ENCODE assay signal across 14 cellular contexts in the genomic region with DNA sequence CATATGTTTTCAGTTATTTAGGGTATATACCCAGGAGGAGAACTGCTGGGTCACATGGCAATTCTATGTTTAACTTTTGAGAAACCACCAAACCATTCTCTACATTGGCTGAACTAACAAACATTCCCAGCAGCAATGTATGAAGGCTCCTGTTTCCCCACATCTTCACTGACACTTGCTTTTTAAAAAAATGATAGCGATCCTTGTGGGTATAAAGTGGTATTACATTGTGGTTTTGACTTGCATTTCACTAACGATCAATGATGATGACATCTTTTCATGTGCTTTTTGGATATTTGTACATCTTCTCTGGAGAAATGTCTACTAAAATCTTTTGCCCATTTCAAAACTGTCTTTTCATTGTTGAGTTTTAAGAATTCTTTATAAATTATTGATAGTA. TPM values are rescaled to one million over a fixed set of nuclear protein-coding genes. Genes with fewer than 3 reads are reported as not detected.
DNase-seq lines count a peak whose midpoint lies in the region; ATAC-seq and TF ChIP-seq lines count a peak whose summit lies in the region.
"Had no signal": no experiment of that assay in that cellular context is flagged by ENCODE, and none has a peak within 500 bp of the region (broad histone marks: within the 10 kb centered on the region; RNA-seq: fewer than 3 reads in every experiment).

No MANE protein-coding gene starts in this region.

- no peak for DNase-seq in CD8-positive, alpha-beta T cell
- DNase-seq in HT-29 (ENCODE audit: low spot score) (peak; percentile 16), T-helper 17 cell (no peak), mesenchymal stem cell (peak; percentile 35), mammary epithelial cell (no peak), SK-N-DZ (ENCODE audit: low spot score) (no peak)
- no peak for DNase-seq in stimulated activated naive B cell treated with anti-CD40 and anti-IgM and Interleukin-4, amounts not matched to agents 10 μg/mL and 1 μg/mL and 100 μg/mL, for 72 hours
- DNase-seq: activated CD4-positive, alpha-beta T cell treated with anti-CD3 and anti-CD28 coated beads, Interleukin-2, amount 50 U/mL, for 48 hours; Karpas-422; NCI-H345; right lobe of liver; transverse colon had no signal

- no peak for TF ChIP-seq EP300 in gastroesophageal sphincter (IDR thresholded peaks at IDR 0.05)

- CTCF ChIA-PET in CD8-positive, alpha-beta T cell (lab: Charles Lee): interaction anchor here (1.0 to 2.2 kb wide), 2 partner anchors 90 to 116 kb away, joined by 3 to 6 read pairs; no protein-coding TSS in a partner anchor
- CTCF ChIA-PET in mammary epithelial cell (lab: Charles Lee; ENCODE audit: low non-redundant PET): no interaction called here

- H2AFZ ChIP-seq in mesenchymal stem cell (ENCODE audit: low read depth, low read length) (no peak overlapping the region), mammary epithelial cell (ENCODE audit: low read depth, low read length) (no peak overlapping the region)

- POLR2A ChIA-PET in CD8-positive, alpha-beta T cell (lab: Charles Lee): no interaction called here

- no peak overlapping the region for H2AK5ac ChIP-seq in mesenchymal stem cell (ENCODE audit: low read length, severe bottlenecking)

- H2BK120ac ChIP-seq in mesenchymal stem cell (ENCODE audit: low read depth, low read length): no peak overlapping the region

- H4K91ac ChIP-seq in mesenchymal stem cell (ENCODE audit: low read length): no peak overlapping the region

- no TSS peak for BruUV-seq in mammary epithelial cell (replicated peaks; lab: Mats Ljungman, UMichigan)

- H3K4me3 ChIP-seq in CD8-positive, alpha-beta T cell (ENCODE audit: low read depth, low read length): no peak overlapping the region
- H3K4me3 ChIP-seq in mesenchymal stem cell (ENCODE audit: insufficient read depth in 1 of 2, low read depth in 1 of 2, low read length in 2 of 2) (no peak overlapping the region), mammary epithelial cell (replicated peaks in 1 of 3; ENCODE audit: insufficient read depth in 1 of 3, low read depth in 2 of 3, low read length in 3 of 3) (no peak overlapping the region), gastroesophageal sphincter (no peak overlapping the region)
- H3K4me3 ChIP-seq: right lobe of liver, SK-N-MC, transverse colon had no signal

- intact Hi-C loops in CD8-positive, alpha-beta T cell (cut with DNase I, micrococcal nuclease): loop anchor here in 1 of 2 experiments (5.0 kb wide), 1 partner anchor 58 kb away; no protein-coding TSS in a partner anchor
- intact Hi-C loops in mammary epithelial cell (cut with micrococcal nuclease): loop anchor here (5.0 kb wide), 1 partner anchor 53 kb away; the partner anchor contains the start of genes ANAPC16 and ASCC1

- H3K36me3 Mint-ChIP-seq in CD8-positive, alpha-beta T cell: peaks cover 36% of the 10 kb centered on the region
- no peaks in the 10 kb centered on the region for H3K36me3 Mint-ChIP-seq in T-helper 17 cell (ENCODE audit: low read depth)
- peaks cover 22 to 43% of the 10 kb centered on the region in 2 donors for H3K36me3 Mint-ChIP-seq in stimulated activated naive B cell treated with anti-CD40 and anti-IgM and Interleukin-4, amounts not matched to agents 10 μg/mL and 1 μg/mL and 100 μg/mL, for 72 hours

- H3K4me1 ChIP-seq in CD8-positive, alpha-beta T cell (ENCODE audit: insufficient read depth, low read length): peaks cover 8% of the 10 kb centered on the region
- H3K4me1 ChIP-seq in mesenchymal stem cell (ENCODE audit: control insufficient read depth, insufficient read depth, low read depth, low read length): no peaks in the 10 kb centered on the region
- no peaks in the 10 kb centered on the region for H3K4me1 ChIP-seq in mammary epithelial cell (ENCODE audit: insufficient read depth, low read length)
- no peaks in the 10 kb centered on the region for H3K4me1 ChIP-seq in gastroesophageal sphincter
- H3K4me1 ChIP-seq: right lobe of liver, transverse colon had no signal

- H3K27me3 Mint-ChIP-seq in CD8-positive, alpha-beta T cell (ENCODE audit: low read depth): no peaks in the 10 kb centered on the region
- no peaks in the 10 kb centered on the region for H3K27me3 Mint-ChIP-seq in T-helper 17 cell
- H3K27me3 Mint-ChIP-seq in stimulated activated naive B cell treated with anti-CD40 and anti-IgM and Interleukin-4, amounts not matched to agents 10 μg/mL and 1 μg/mL and 100 μg/mL, for 72 hours: no peaks in the 10 kb centered on the region

- no CpG with 5 or more reads among the region's 2 CpGs for whole genome bisulfite sequencing in mesenchymal stem cell
- WGBS in mammary epithelial cell (ENCODE audit: low coverage, missing lambda C conversion rate): 68% methylated on average over 2 of the region's 2 CpGs
- WGBS in gastroesophageal sphincter (ENCODE audit: low coverage in 1 of 2), 2 donors: 82 to 91% methylated on average over 2 of the region's 2 CpGs

- H3K9me3 ChIP-seq in CD8-positive, alpha-beta T cell (ENCODE audit: low read length): no peaks in the 10 kb centered on the region
- H3K9me3 ChIP-seq in T-helper 17 cell (ENCODE audit: control insufficient read depth, low read length, poor library complexity, severe bottlenecking): no peaks in the 10 kb centered on the region
- H3K9me3 ChIP-seq in mesenchymal stem cell (ENCODE audit: control insufficient read depth, low read length): no peaks in the 10 kb centered on the region
- no peaks in the 10 kb centered on the region for H3K9me3 ChIP-seq in mammary epithelial cell (replicated peaks; ENCODE audit: insufficient read depth, low read length)
- H3K9me3 ChIP-seq in gastroesophageal sphincter: no peaks in the 10 kb centered on the region
- H3K9me3 ChIP-seq: right lobe of liver, transverse colon had no signal

- ATAC-seq in CD8-positive, alpha-beta T cell: peak; percentile 62
- ATAC-seq in T-helper 17 cell: peak; percentile 58
- no peak for ATAC-seq in stimulated activated naive B cell treated with anti-CD40 and anti-IgM and Interleukin-4, amounts not matched to agents 10 μg/mL and 1 μg/mL and 100 μg/mL, for 72 hours (replicated peaks)
- no peak for ATAC-seq in gastroesophageal sphincter
- ATAC-seq: right lobe of liver had no signal

- H3K79me1 ChIP-seq in mesenchymal stem cell (replicated peaks; ENCODE audit: low read length, poor library complexity, severe bottlenecking): peaks cover 5% of the 10 kb centered on the region

- no peaks in the 10 kb centered on the region for H4K20me1 ChIP-seq in mammary epithelial cell (ENCODE audit: insufficient read depth, low read length)

- no peak overlapping the region for H4K8ac ChIP-seq in mesenchymal stem cell (ENCODE audit: low read length)

- H2BK5ac ChIP-seq in mesenchymal stem cell (ENCODE audit: low read depth, low read length, poor library complexity, severe bottlenecking): no peak overlapping the region

- dilution Hi-C loops in mammary epithelial cell (cut with HindIII; ENCODE audit: low sequenced_read_pairs): no loop called here

- no peaks in the 10 kb centered on the region for H3K9me3 Mint-ChIP-seq in CD8-positive, alpha-beta T cell
- H3K9me3 Mint-ChIP-seq in stimulated activated naive B cell treated with anti-CD40 and anti-IgM and Interleukin-4, amounts not matched to agents 10 μg/mL and 1 μg/mL and 100 μg/mL, for 72 hours: peaks cover 0 to 2% of the 10 kb centered on the region in 2 donors

- no peaks in the 10 kb centered on the region for H3K36me3 ChIP-seq in CD8-positive, alpha-beta T cell (ENCODE audit: insufficient read depth, low read length)
- peaks cover 0 to 17% of the 10 kb centered on the region in 2 experiments for H3K36me3 ChIP-seq in mesenchymal stem cell (ENCODE audit: control insufficient read depth in 1 of 2, insufficient read depth in 2 of 2, low read depth in 1 of 2, low read length in 2 of 2)
- H3K36me3 ChIP-seq in mammary epithelial cell (ENCODE audit: insufficient read depth, low read length): peaks cover 2% of the 10 kb centered on the region
- H3K36me3 ChIP-seq in gastroesophageal sphincter: peaks cover 0 to 28% of the 10 kb centered on the region in 2 donors

- H3K9ac ChIP-seq in mesenchymal stem cell (ENCODE audit: low read length) (no peak overlapping the region), mammary epithelial cell (ENCODE audit: insufficient read depth, low read length) (no peak overlapping the region)

- H3K4me1 Mint-ChIP-seq in CD8-positive, alpha-beta T cell (ENCODE audit: low read depth): peaks cover 7% of the 10 kb centered on the region
- H3K4me1 Mint-ChIP-seq in T-helper 17 cell: no peaks in the 10 kb centered on the region
- H3K4me1 Mint-ChIP-seq in stimulated activated naive B cell treated with anti-CD40 and anti-IgM and Interleukin-4, amounts not matched to agents 10 μg/mL and 1 μg/mL and 100 μg/mL, for 72 hours: peaks cover 2 to 14% of the 10 kb centered on the region in 2 donors

- no peaks in the 10 kb centered on the region for H3K27me3 ChIP-seq in CD8-positive, alpha-beta T cell (ENCODE audit: insufficient read depth, low read length)
- H3K27me3 ChIP-seq in mesenchymal stem cell (ENCODE audit: control insufficient read depth in 1 of 2, insufficient read depth in 1 of 2, low read length in 2 of 2) (no peaks in the 10 kb centered on the region), mammary epithelial cell (ENCODE audit: insufficient read depth, low read length) (no peaks in the 10 kb centered on the region), gastroesophageal sphincter (no peaks in the 10 kb centered on the region)
- H3K27me3 ChIP-seq: right lobe of liver, transverse colon had no signal

- H3K4ac ChIP-seq in mesenchymal stem cell (ENCODE audit: low read depth in 1 of 2, low read length in 2 of 2): no peak overlapping the region

- in situ Hi-C loops in mammary epithelial cell (cut with MboI; ENCODE audit: low sequenced_read_pairs in 2 of 2): no loop called here

- H3K79me2 ChIP-seq in mammary epithelial cell (ENCODE audit: insufficient read depth, low read length): no peaks in the 10 kb centered on the region

- H3K14ac ChIP-seq in mesenchymal stem cell (ENCODE audit: low read length in 2 of 2): no peak overlapping the region

- peak; percentile 85 for TF ChIP-seq CTCF in CD8-positive, alpha-beta T cell (IDR thresholded peaks at IDR 0.05)
- TF ChIP-seq CTCF in mammary epithelial cell (conservative IDR thresholded peaks at IDR 0.05 in 1 of 2, IDR thresholded peaks at IDR 0.05 in 1 of 2; ENCODE audit: extremely low read depth in 1 of 2, insufficient read depth in 1 of 2, low read depth in 1 of 2, low read length in 2 of 2) (no peak), gastroesophageal sphincter (IDR thresholded peaks at IDR 0.05) (no peak)

- no peak overlapping the region for H3K4me2 ChIP-seq in mesenchymal stem cell (ENCODE audit: low read length, poor library complexity, severe bottlenecking)
- H3K4me2 ChIP-seq in mammary epithelial cell (ENCODE audit: insufficient read depth, low read depth, low read length): no peak overlapping the region

- TF ChIP-seq POLR2A in gastroesophageal sphincter (IDR thresholded peaks at IDR 0.05): no peak

- no peak overlapping the region for H3K18ac ChIP-seq in mesenchymal stem cell (ENCODE audit: low read depth in 1 of 2, low read length in 2 of 2)

- H3K4me3 Mint-ChIP-seq in CD8-positive, alpha-beta T cell: no peak overlapping the region
- no peak overlapping the region for H3K4me3 Mint-ChIP-seq in T-helper 17 cell
- H3K4me3 Mint-ChIP-seq in stimulated activated naive B cell treated with anti-CD40 and anti-IgM and Interleukin-4, amounts not matched to agents 10 μg/mL and 1 μg/mL and 100 μg/mL, for 72 hours: no peak overlapping the region

- no peak overlapping the region for H2BK12ac ChIP-seq in mesenchymal stem cell (ENCODE audit: low read length in 2 of 2)

- no peak overlapping the region for H3K23ac ChIP-seq in mesenchymal stem cell (ENCODE audit: low read length in 2 of 2)

- H3K27ac ChIP-seq in CD8-positive, alpha-beta T cell (ENCODE audit: low read depth, low read length): no peak overlapping the region
- H3K27ac ChIP-seq in mesenchymal stem cell (ENCODE audit: low read length, poor library complexity, severe bottlenecking): no peak overlapping the region
- H3K27ac ChIP-seq in mammary epithelial cell (ENCODE audit: insufficient read depth, low read depth, low read length): no peak overlapping the region
- no peak overlapping the region for H3K27ac ChIP-seq in gastroesophageal sphincter
- H3K27ac ChIP-seq: right lobe of liver, SK-N-MC, transverse colon had no signal

- H3K27ac Mint-ChIP-seq in CD8-positive, alpha-beta T cell: no peak overlapping the region
- H3K27ac Mint-ChIP-seq in T-helper 17 cell: no peak overlapping the region
- no peak overlapping the region for H3K27ac Mint-ChIP-seq in stimulated activated naive B cell treated with anti-CD40 and anti-IgM and Interleukin-4, amounts not matched to agents 10 μg/mL and 1 μg/mL and 100 μg/mL, for 72 hours

- no peak overlapping the region for H2BK15ac ChIP-seq in mesenchymal stem cell (ENCODE audit: low read depth, poor library complexity, severe bottlenecking)

RNA-seq across cellular contexts. Expression of gene ANAPC16, which starts 51.2 kb away (rescaled TPM):
- total RNA-seq in CD8-positive, alpha-beta T cell: 10 to 100 TPM; 46.6 to 48.0 TPM
- total RNA-seq in HT-29 (2014; rRNA removed; shearing (Covaris generic)): 38.9 and 45.8 TPM in 2 replicates
- 10 to 100 TPM; 69.5 to 85.7 TPM for total RNA-seq in T-helper 17 cell
- polyA plus RNA-seq in mesenchymal stem cell (2013, experiment 1 of 2): 63.6 TPM
- 65.1 TPM for polyA plus RNA-seq in mesenchymal stem cell (2013, experiment 2 of 2)
- 10 to 100 TPM; 66.4 to 87.2 TPM for total RNA-seq in mammary epithelial cell
- 53.8 TPM for polyA plus RNA-seq in mammary epithelial cell
- 4.8 TPM for polyA minus RNA-seq in mammary epithelial cell
- total RNA-seq in gastroesophageal sphincter: 100 to 1,000 TPM; 133 to 196 (median 156) TPM
- 96.1 and 104 TPM in 2 replicates for polyA plus RNA-seq in SK-N-DZ (2014; cell fraction: cytosol; rRNA removed)
- 51.8 and 51.9 TPM in 2 replicates for polyA plus RNA-seq in SK-N-DZ (2014; cell fraction: nucleus; rRNA removed)

RNA-seq across cellular contexts. Expression of gene ASCC1, which starts 51.5 kb away (rescaled TPM):
- 10 to 100 TPM; 16.5 to 19.1 TPM for total RNA-seq in CD8-positive, alpha-beta T cell
- 12.1 and 12.2 TPM in 2 replicates for total RNA-seq in HT-29 (2014; rRNA removed; shearing (Covaris generic))
- 10 to 100 TPM; 14.0 to 14.6 TPM for total RNA-seq in T-helper 17 cell
- 36.0 TPM for polyA plus RNA-seq in mesenchymal stem cell (2013, experiment 1 of 2)
- polyA plus RNA-seq in mesenchymal stem cell (2013, experiment 2 of 2): 36.1 TPM
- total RNA-seq in mammary epithelial cell: 10 to 100 TPM; 40.2 to 54.5 TPM
- polyA plus RNA-seq in mammary epithelial cell: 36.9 TPM
- polyA minus RNA-seq in mammary epithelial cell: 24.3 TPM
- 10 to 100 TPM; 24.4 to 42.4 (median 35.2) TPM for total RNA-seq in gastroesophageal sphincter
- polyA plus RNA-seq in SK-N-DZ (2014; cell fraction: cytosol; rRNA removed): 39.5 and 50.1 TPM in 2 replicates
- 23.2 and 23.7 TPM in 2 replicates for polyA plus RNA-seq in SK-N-DZ (2014; cell fraction: nucleus; rRNA removed)

Comparison
In these comparisons a context has a peak if more than half of its experiments do, and no peak if none do; other contexts are left out.
1. ATAC-seq: peak in CD8-positive, alpha-beta T cell (single experiment) and T-helper 17 cell (single experiment); none in stimulated activated naive B cell treated with anti-CD40 and anti-IgM and Interleukin-4, amounts not matched to agents 10 μg/mL and 1 μg/mL and 100 μg/mL, for 72 hours (0 of 2) and gastroesophageal sphincter (single experiment).
2. DNase-seq: peak in HT-29 (single experiment) and mesenchymal stem cell (single experiment); none in CD8-positive, alpha-beta T cell (0 of 7), T-helper 17 cell (0 of 3), stimulated activated naive B cell treated with anti-CD40 and anti-IgM and Interleukin-4, amounts not matched to agents 10 μg/mL and 1 μg/mL and 100 μg/mL, for 72 hours (single experiment), mammary epithelial cell (single experiment) and SK-N-DZ (single experiment).